Comparison of ENCODE assay signal across 18 cellular contexts in genomic region chr10:43710772-43711471, GRCh38.
DNase-seq lines count a peak whose midpoint lies in the region; ATAC-seq and TF ChIP-seq lines count a peak whose summit lies in the region.
"Had no signal": no experiment of that assay in that cellular context is flagged by ENCODE, and none has a peak within 500 bp of the region (broad histone marks: within the 10 kb centered on the region; RNA-seq: fewer than 3 reads in every experiment).

No MANE protein-coding gene starts in this region.

- no peak overlapping the region for H3K27ac ChIP-seq in right atrium auricular region
- no peak overlapping the region for H3K27ac ChIP-seq in left ventricle myocardium inferior (replicated peaks)
- no peak overlapping the region for H3K27ac ChIP-seq in endodermal cell (ENCODE audit: low read depth, low read length)
- no peak overlapping the region for H3K27ac ChIP-seq in upper lobe of right lung
- H3K27ac ChIP-seq in mammary epithelial cell (ENCODE audit: insufficient read depth, low read depth, low read length): no peak overlapping the region
- H3K27ac ChIP-seq: 22Rv1; BLaER1 treated with 17β-estradiol and CSF1 and Interleukin-3, amounts not matched to agents 10 nM and 100 nM had no signal

- no peaks in the 10 kb centered on the region for H3K79me2 ChIP-seq in mammary epithelial cell (ENCODE audit: insufficient read depth, low read length)

- no peak for ATAC-seq in upper lobe of right lung

- H3K27me3 ChIP-seq in right atrium auricular region (no peaks in the 10 kb centered on the region), left ventricle myocardium inferior (ENCODE audit: low read depth) (no peaks in the 10 kb centered on the region), endodermal cell (ENCODE audit: control insufficient read depth, insufficient read depth, low read length, poor library complexity, severe bottlenecking) (no peaks in the 10 kb centered on the region), upper lobe of right lung (no peaks in the 10 kb centered on the region), mammary epithelial cell (ENCODE audit: insufficient read depth, low read length) (no peaks in the 10 kb centered on the region)
- H3K27me3 ChIP-seq: BLaER1 treated with 17β-estradiol and CSF1 and Interleukin-3, amounts not matched to agents 10 nM and 100 nM had no signal

- dilution Hi-C loops in mammary epithelial cell (cut with HindIII; ENCODE audit: low sequenced_read_pairs): no loop called here

- no peaks in the 10 kb centered on the region for H4K20me1 ChIP-seq in mammary epithelial cell (ENCODE audit: insufficient read depth, low read length)
- H4K20me1 ChIP-seq: BLaER1 treated with 17β-estradiol and CSF1 and Interleukin-3, amounts not matched to agents 10 nM and 100 nM had no signal

- peaks cover 2% of the 10 kb centered on the region for H3K27me3 Mint-ChIP-seq in endodermal cell (ENCODE audit: insufficient read depth)
- H3K27me3 Mint-ChIP-seq: CD4-positive, alpha-beta T cell had no signal

- H3K9me3 Mint-ChIP-seq in endodermal cell: peaks cover 5% of the 10 kb centered on the region
- H3K9me3 Mint-ChIP-seq: CD4-positive, alpha-beta T cell had no signal

- no peak overlapping the region for H3K27ac Mint-ChIP-seq in endodermal cell
- H3K27ac Mint-ChIP-seq: B cell; CD4-positive, alpha-beta T cell had no signal

- TF ChIP-seq CTCF in right atrium auricular region (IDR thresholded peaks at IDR 0.05) (no peak), left ventricle myocardium inferior (IDR thresholded peaks at IDR 0.05; ENCODE audit: borderline replicate concordance) (no peak), endodermal cell (conservative IDR thresholded peaks at IDR 0.05) (no peak), upper lobe of right lung (IDR thresholded peaks at IDR 0.05) (no peak), mammary epithelial cell (conservative IDR thresholded peaks at IDR 0.05 in 1 of 2, IDR thresholded peaks at IDR 0.05 in 1 of 2; ENCODE audit: extremely low read depth in 1 of 2, insufficient read depth in 1 of 2, low read depth in 1 of 2, low read length in 2 of 2) (no peak)

- H3K4me3 Mint-ChIP-seq in endodermal cell: no peak overlapping the region
- H3K4me3 Mint-ChIP-seq: B cell; CD14-positive monocyte; CD4-positive, alpha-beta T cell; CD8-positive, alpha-beta memory T cell had no signal

- CTCF ChIA-PET in mammary epithelial cell (lab: Charles Lee; ENCODE audit: low non-redundant PET): no interaction called here

- H3K4me3 ChIP-seq in right atrium auricular region: no peak overlapping the region
- no peak overlapping the region for H3K4me3 ChIP-seq in left ventricle myocardium inferior
- H3K4me3 ChIP-seq in endodermal cell (ENCODE audit: low read length): no peak overlapping the region
- H3K4me3 ChIP-seq in upper lobe of right lung: no peak overlapping the region
- H3K4me3 ChIP-seq in mammary epithelial cell (replicated peaks in 1 of 3; ENCODE audit: insufficient read depth in 1 of 3, low read depth in 2 of 3, low read length in 3 of 3): no peak overlapping the region
- H3K4me3 ChIP-seq: BLaER1 treated with 17β-estradiol and CSF1 and Interleukin-3, amounts not matched to agents 10 nM and 100 nM; HAP-1 had no signal

- no peak overlapping the region for H3K9ac ChIP-seq in endodermal cell (ENCODE audit: extremely low read depth, low read length, poor library complexity, severe bottlenecking)
- no peak overlapping the region for H3K9ac ChIP-seq in mammary epithelial cell (ENCODE audit: insufficient read depth, low read length)
- H3K9ac ChIP-seq: BLaER1 treated with 17β-estradiol and CSF1 and Interleukin-3, amounts not matched to agents 10 nM and 100 nM had no signal

- in situ Hi-C loops in mammary epithelial cell (cut with MboI; ENCODE audit: low sequenced_read_pairs in 2 of 2): no loop called here

- BruUV-seq in mammary epithelial cell (replicated peaks; lab: Mats Ljungman, UMichigan): no TSS peak

- H3K4me1 Mint-ChIP-seq in endodermal cell: no peaks in the 10 kb centered on the region
- H3K4me1 Mint-ChIP-seq: B cell; CD14-positive monocyte; CD8-positive, alpha-beta memory T cell had no signal

- no peak overlapping the region for H2AFZ ChIP-seq in mammary epithelial cell (ENCODE audit: low read depth, low read length)

- intact Hi-C loops in left ventricle myocardium inferior (cut with micrococcal nuclease): no loop called here
- intact Hi-C loops in upper lobe of right lung (cut with DNase I): no loop called here
- intact Hi-C loops in mammary epithelial cell (cut with micrococcal nuclease): no loop called here

- no peaks in the 10 kb centered on the region for H3K36me3 ChIP-seq in right atrium auricular region
- H3K36me3 ChIP-seq in left ventricle myocardium inferior: no peaks in the 10 kb centered on the region
- no peaks in the 10 kb centered on the region for H3K36me3 ChIP-seq in endodermal cell (ENCODE audit: control insufficient read depth, insufficient read depth, low read length)
- H3K36me3 ChIP-seq in upper lobe of right lung: no peaks in the 10 kb centered on the region
- no peaks in the 10 kb centered on the region for H3K36me3 ChIP-seq in mammary epithelial cell (ENCODE audit: insufficient read depth, low read length)
- H3K36me3 ChIP-seq: BLaER1 treated with 17β-estradiol and CSF1 and Interleukin-3, amounts not matched to agents 10 nM and 100 nM; HAP-1 had no signal

- no peak overlapping the region for H3K4me2 ChIP-seq in mammary epithelial cell (ENCODE audit: insufficient read depth, low read depth, low read length)
- H3K4me2 ChIP-seq: BLaER1 treated with 17β-estradiol and CSF1 and Interleukin-3, amounts not matched to agents 10 nM and 100 nM had no signal

- H3K4me1 ChIP-seq in right atrium auricular region: peaks cover 0 to 5% of the 10 kb centered on the region in 2 donors
- peaks cover 23% of the 10 kb centered on the region for H3K4me1 ChIP-seq in left ventricle myocardium inferior
- H3K4me1 ChIP-seq in endodermal cell (ENCODE audit: control insufficient read depth, insufficient read depth, low read length): no peaks in the 10 kb centered on the region
- H3K4me1 ChIP-seq in upper lobe of right lung: no peaks in the 10 kb centered on the region
- no peaks in the 10 kb centered on the region for H3K4me1 ChIP-seq in mammary epithelial cell (ENCODE audit: insufficient read depth, low read length)
- H3K4me1 ChIP-seq: HAP-1 had no signal

- 85 to 93% methylated on average over 5 to 7 of the region's 7 CpGs for WGBS in endodermal cell (ENCODE audit: insufficient coverage in 1 of 2, insufficient read length in 1 of 2), 2 experiments
- 73% methylated on average over 5 of the region's 7 CpGs for WGBS in mammary epithelial cell (ENCODE audit: low coverage, missing lambda C conversion rate)

- H3K9me3 ChIP-seq in right atrium auricular region (no peaks in the 10 kb centered on the region), left ventricle myocardium inferior (replicated peaks) (no peaks in the 10 kb centered on the region), endodermal cell (ENCODE audit: control insufficient read depth, low read length) (no peaks in the 10 kb centered on the region), upper lobe of right lung (no peaks in the 10 kb centered on the region), mammary epithelial cell (replicated peaks; ENCODE audit: insufficient read depth, low read length) (peaks cover 6% of the 10 kb centered on the region)
- H3K9me3 ChIP-seq: BLaER1 treated with 17β-estradiol and CSF1 and Interleukin-3, amounts not matched to agents 10 nM and 100 nM; HAP-1 had no signal

- peak; percentile 26 for DNase-seq in right atrium auricular region (ENCODE audit: low spot score)
- no peak for DNase-seq in left ventricle myocardium inferior
- peak; percentile 15 for DNase-seq in endodermal cell
- DNase-seq in upper lobe of right lung: peak; percentile 20
- no peak for DNase-seq in mammary epithelial cell
- no peak for DNase-seq in medulla oblongata (ENCODE audit: extremely low spot score)
- DNase-seq: CD4-positive, alpha-beta T cell; CD8-positive, alpha-beta memory T cell; DMS 273 treated with DMSO at 0.1 percent for 48 hours; DMS79; EL; GDM1; GOT3 had no signal

- no peaks in the 10 kb centered on the region for H3K36me3 Mint-ChIP-seq in endodermal cell (ENCODE audit: low read depth)
- H3K36me3 Mint-ChIP-seq: CD14-positive monocyte; CD8-positive, alpha-beta memory T cell had no signal

Comparison
In these comparisons a context has a peak if more than half of its experiments do, and no peak if none do; other contexts are left out.
1. DNase-seq: peak in right atrium auricular region (single experiment), endodermal cell (single experiment) and upper lobe of right lung (single experiment); none in left ventricle myocardium inferior (single experiment), mammary epithelial cell (single experiment) and medulla oblongata (single experiment).